ENCODE assay signal across 8 cellular contexts in the genomic region with DNA sequence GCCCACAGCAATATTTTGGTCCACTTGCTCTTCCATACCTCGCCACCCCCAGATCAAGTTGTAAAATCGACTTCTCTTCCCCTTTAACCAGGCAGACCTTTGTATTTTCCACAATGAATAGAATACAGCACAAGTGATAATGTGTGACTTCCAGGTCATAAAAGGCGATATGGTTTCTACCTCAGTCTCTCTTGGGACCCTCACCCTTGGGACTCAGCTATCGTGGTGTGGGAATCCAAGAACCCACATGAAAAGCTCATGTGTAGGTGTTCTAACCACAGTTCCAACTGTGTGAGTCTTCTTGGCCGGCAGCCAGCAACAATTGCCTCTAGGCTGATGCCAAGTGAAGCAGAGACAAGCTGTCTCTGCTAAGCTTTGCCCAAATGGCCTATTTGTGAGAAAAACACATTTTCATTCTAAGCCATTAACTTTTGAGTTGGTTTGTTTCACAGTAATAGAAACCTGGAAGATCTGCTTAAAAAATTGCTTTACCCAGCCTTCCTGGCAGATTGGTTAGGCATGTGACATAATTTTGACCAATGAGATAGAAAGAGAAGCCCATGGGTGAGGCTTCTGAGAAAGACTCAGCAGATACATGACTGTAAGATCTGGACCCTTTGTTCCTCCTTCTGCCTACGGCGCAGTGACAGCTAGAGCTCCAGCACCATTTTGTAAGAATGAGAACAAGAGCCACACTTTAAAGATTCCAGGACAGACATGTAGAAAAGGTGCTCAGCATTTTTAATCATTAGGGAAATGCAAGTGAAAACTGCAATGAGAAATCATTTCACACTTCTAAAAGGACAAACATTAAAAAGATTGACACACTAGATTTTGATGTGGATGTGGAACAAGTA. TPM values are rescaled to one million over a fixed set of nuclear protein-coding genes. Genes with fewer than 3 reads are reported as not detected.
A peak's percentile ranks its signal among the peaks of the same experiment; 100 is the strongest.
DNase-seq lines count a peak whose midpoint lies in the region; ATAC-seq and TF ChIP-seq lines count a peak whose summit lies in the region.

No MANE protein-coding gene starts in this region.

- no peaks in the 10 kb centered on the region for H3K36me3 ChIP-seq in CD8-positive, alpha-beta T cell (ENCODE audit: insufficient read depth, low read length)
- H3K36me3 ChIP-seq in RWPE2 (ENCODE audit: low read depth) = no peaks in the 10 kb centered on the region

- DNase-seq in CD8-positive, alpha-beta T cell = peak; percentile 46 to 87 (median 82)
- DNase-seq in RWPE2 (ENCODE audit: low spot score) (peak; percentile 82), mesothelial cell of epicardium (ENCODE audit: low spot score in 2 of 2, unreplicated experiment in 2 of 2) (peak; percentile 51 to 63), substantia nigra (lab: John Stamatoyannopoulos, UW) (peak in 27 of 49 donors; percentile 1 to 94 (median 28)), endothelial cell (ENCODE audit: low spot score) (no peak)
- peak; percentile 79 for DNase-seq in activated naive CD8-positive, alpha-beta T cell treated with anti-CD3 and anti-CD28 coated beads for 36 hours

- peak overlapping the region; percentile 69 for H3K27ac Mint-ChIP-seq in CD8-positive, alpha-beta T cell
- peak overlapping the region; percentile 32 for H3K27ac Mint-ChIP-seq in activated naive CD8-positive, alpha-beta T cell treated with anti-CD3 and anti-CD28 coated beads for 36 hours
- H3K27ac Mint-ChIP-seq in mesothelial cell of epicardium = peak overlapping the region; percentile 68
- H3K27ac Mint-ChIP-seq in endothelial cell (ENCODE audit: unreplicated experiment) = no peak overlapping the region

- intact Hi-C loops in CD8-positive, alpha-beta T cell (cut with DNase I, micrococcal nuclease) = loop anchor here (1.0 to 5.0 kb wide), 2 partner anchors 16 to 42 kb away; partner anchors contain the start of gene FOCAD (in 1 of the 2)

- no peak for TF ChIP-seq CTCF in CD8-positive, alpha-beta T cell (IDR thresholded peaks at IDR 0.05)
- no peak for TF ChIP-seq CTCF in RWPE2 (IDR thresholded peaks at IDR 0.05; ENCODE audit: poor library complexity, severe bottlenecking)
- no peak for TF ChIP-seq CTCF in mesothelial cell of epicardium (IDR thresholded peaks at IDR 0.05; ENCODE audit: unreplicated experiment)
- TF ChIP-seq CTCF in endothelial cell (IDR thresholded peaks at IDR 0.05; ENCODE audit: unreplicated experiment) = no peak

- CTCF ChIA-PET in CD8-positive, alpha-beta T cell (lab: Charles Lee) = interaction anchor here (1.0 kb wide), 1 partner anchor 13 kb away, joined by 3 read pairs; no protein-coding TSS in a partner anchor

- no peak overlapping the region for H3K27ac ChIP-seq in CD8-positive, alpha-beta T cell (ENCODE audit: low read depth, low read length)
- no peak overlapping the region for H3K27ac ChIP-seq in RWPE2 (ENCODE audit: poor library complexity, severe bottlenecking)
- no peak overlapping the region for H3K27ac ChIP-seq in substantia nigra (ENCODE audit: low read depth, low read length, poor library complexity, severe bottlenecking)

- no peaks in the 10 kb centered on the region for H3K9me3 Mint-ChIP-seq in CD8-positive, alpha-beta T cell
- no peaks in the 10 kb centered on the region for H3K9me3 Mint-ChIP-seq in activated naive CD8-positive, alpha-beta T cell treated with anti-CD3 and anti-CD28 coated beads for 36 hours
- H3K9me3 Mint-ChIP-seq in mesothelial cell of epicardium (no peaks in the 10 kb centered on the region), endothelial cell (ENCODE audit: unreplicated experiment) (no peaks in the 10 kb centered on the region)

- peaks cover 18% of the 10 kb centered on the region for H3K4me1 Mint-ChIP-seq in CD8-positive, alpha-beta T cell (ENCODE audit: low read depth)
- H3K4me1 Mint-ChIP-seq in activated naive CD8-positive, alpha-beta T cell treated with anti-CD3 and anti-CD28 coated beads for 36 hours = peaks cover 13% of the 10 kb centered on the region
- peaks cover 28% of the 10 kb centered on the region for H3K4me1 Mint-ChIP-seq in mesothelial cell of epicardium
- H3K4me1 Mint-ChIP-seq in endothelial cell (ENCODE audit: unreplicated experiment) = no peaks in the 10 kb centered on the region

- H3K4me1 ChIP-seq in CD8-positive, alpha-beta T cell (ENCODE audit: insufficient read depth, low read length) = peaks cover 19% of the 10 kb centered on the region
- no peaks in the 10 kb centered on the region for H3K4me1 ChIP-seq in RWPE2 (ENCODE audit: insufficient read depth, poor library complexity, severe bottlenecking)

- POLR2A ChIA-PET in CD8-positive, alpha-beta T cell (lab: Charles Lee) = interaction anchor here (1.1 to 1.6 kb wide), 2 partner anchors 15 to 19 kb away, joined by 4 to 6 read pairs; partner anchors contain the start of gene MLLT3

- peak; percentile 85 for ATAC-seq in CD8-positive, alpha-beta T cell
- ATAC-seq in GM19395 (IDR thresholded peaks at IDR 0.05; ENCODE audit: unreplicated experiment) (peak; percentile 92), HG03378 (IDR thresholded peaks at IDR 0.05; ENCODE audit: unreplicated experiment) (peak; percentile 93), RWPE2 (ENCODE audit: low read depth) (peak; percentile 87)

- H3K27me3 ChIP-seq in CD8-positive, alpha-beta T cell (ENCODE audit: insufficient read depth, low read length) = no peaks in the 10 kb centered on the region
- H3K27me3 ChIP-seq in RWPE2 (ENCODE audit: insufficient read depth, poor library complexity, severe bottlenecking) = no peaks in the 10 kb centered on the region

- no peaks in the 10 kb centered on the region for H3K27me3 Mint-ChIP-seq in CD8-positive, alpha-beta T cell (ENCODE audit: low read depth)
- H3K27me3 Mint-ChIP-seq in activated naive CD8-positive, alpha-beta T cell treated with anti-CD3 and anti-CD28 coated beads for 36 hours = peaks cover 4% of the 10 kb centered on the region
- no peaks in the 10 kb centered on the region for H3K27me3 Mint-ChIP-seq in mesothelial cell of epicardium (ENCODE audit: low read depth)
- H3K27me3 Mint-ChIP-seq in endothelial cell (ENCODE audit: unreplicated experiment) = no peaks in the 10 kb centered on the region

- peak overlapping the region; percentile 51 for H3K4me3 Mint-ChIP-seq in CD8-positive, alpha-beta T cell
- peak overlapping the region; percentile 33 for H3K4me3 Mint-ChIP-seq in activated naive CD8-positive, alpha-beta T cell treated with anti-CD3 and anti-CD28 coated beads for 36 hours
- no peak overlapping the region for H3K4me3 Mint-ChIP-seq in mesothelial cell of epicardium
- no peak overlapping the region for H3K4me3 Mint-ChIP-seq in endothelial cell (ENCODE audit: unreplicated experiment)

- no peaks in the 10 kb centered on the region for H3K9me3 ChIP-seq in CD8-positive, alpha-beta T cell (ENCODE audit: low read length)
- no peaks in the 10 kb centered on the region for H3K9me3 ChIP-seq in RWPE2 (ENCODE audit: severe bottlenecking)

- peak overlapping the region; percentile 10 for H3K4me3 ChIP-seq in CD8-positive, alpha-beta T cell (ENCODE audit: low read depth, low read length)
- no peak overlapping the region for H3K4me3 ChIP-seq in RWPE2 (ENCODE audit: severe bottlenecking)

- H3K36me3 Mint-ChIP-seq in CD8-positive, alpha-beta T cell = no peaks in the 10 kb centered on the region
- H3K36me3 Mint-ChIP-seq in activated naive CD8-positive, alpha-beta T cell treated with anti-CD3 and anti-CD28 coated beads for 36 hours = no peaks in the 10 kb centered on the region
- H3K36me3 Mint-ChIP-seq in mesothelial cell of epicardium = no peaks in the 10 kb centered on the region
- no peaks in the 10 kb centered on the region for H3K36me3 Mint-ChIP-seq in endothelial cell (ENCODE audit: low read depth, unreplicated experiment)

RNA-seq across cellular contexts. Expression of gene MLLT3, which starts 18.3 kb away (rescaled TPM):
- total RNA-seq in CD8-positive, alpha-beta T cell = 10 to 100 TPM; 40.3 to 44.5 TPM
- 10 to 100 TPM; 68.0 to 69.9 TPM for total RNA-seq in activated naive CD8-positive, alpha-beta T cell treated with anti-CD3 and anti-CD28 coated beads for 36 hours
- total RNA-seq in mesothelial cell of epicardium (41.4 to 45.8 TPM (median 42.5 TPM) in 3 replicates), endothelial cell (ENCODE audit: unreplicated experiment) (25.2 TPM)

RNA-seq across cellular contexts. Expression of gene FOCAD, which starts 43.5 kb away (rescaled TPM):
- total RNA-seq in CD8-positive, alpha-beta T cell = 1 to 10 TPM; 7.1 to 9.8 TPM
- total RNA-seq in activated naive CD8-positive, alpha-beta T cell treated with anti-CD3 and anti-CD28 coated beads for 36 hours = 10 to 100 TPM; 27.2 to 32.3 TPM
- total RNA-seq in mesothelial cell of epicardium = 78.0 to 78.5 TPM (median 78.4 TPM) in 3 replicates
- 57.2 TPM for total RNA-seq in endothelial cell (ENCODE audit: unreplicated experiment)

Comparison
In these comparisons a context has a peak if more than half of its experiments do, and no peak if none do; other contexts are left out.
1. H3K4me3 Mint-ChIP-seq: peak in CD8-positive, alpha-beta T cell (single experiment) and activated naive CD8-positive, alpha-beta T cell treated with anti-CD3 and anti-CD28 coated beads for 36 hours (single experiment); none in mesothelial cell of epicardium (single experiment) and endothelial cell (single experiment).
2. Peak in every context shown above with its lines, with median percentiles within 50 percentile points of each other: ATAC-seq.